Comparison of ENCODE assay signal across 8 cellular contexts in the genomic region with DNA sequence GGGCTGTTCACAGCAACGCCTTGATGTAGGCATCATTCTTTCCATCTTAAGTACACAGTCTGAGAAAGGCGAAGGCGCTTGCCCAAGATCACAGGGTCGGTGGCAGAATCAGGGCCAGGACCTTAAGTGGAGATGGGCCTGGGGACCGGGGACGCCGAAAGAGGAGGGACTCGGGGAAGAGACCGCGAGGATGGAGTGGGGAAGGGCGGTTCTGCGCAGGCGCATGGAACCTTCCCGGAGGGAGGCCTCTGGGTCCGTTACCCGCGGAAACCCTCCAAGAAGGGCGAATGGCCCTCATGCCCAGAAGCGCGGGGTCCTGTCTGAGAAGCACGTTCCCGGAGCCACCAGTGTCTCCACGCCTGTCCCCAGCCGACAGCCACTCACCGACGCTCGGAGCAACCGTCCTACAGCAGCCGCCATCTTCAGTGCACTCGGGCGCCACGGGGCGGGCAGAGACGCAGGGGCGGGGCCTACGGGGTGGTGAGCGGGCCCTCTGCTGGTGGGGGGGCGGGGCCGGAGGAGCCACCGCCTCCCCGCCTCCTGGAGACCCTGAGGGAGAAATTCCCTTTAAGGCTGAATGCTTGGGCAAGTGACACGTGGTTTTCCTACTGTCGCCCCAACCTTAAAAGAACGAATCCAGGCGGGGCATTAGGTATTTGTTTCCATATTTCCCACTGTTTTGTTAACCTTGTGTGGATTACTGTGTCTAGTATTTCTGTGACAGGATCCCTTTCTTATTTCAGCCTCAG. TPM values are rescaled to one million over a fixed set of nuclear protein-coding genes. Genes with fewer than 3 reads are reported as not detected.
DNase-seq lines count a peak whose midpoint lies in the region; ATAC-seq and TF ChIP-seq lines count a peak whose summit lies in the region.

A gene (minus strand): TSS at position 442 of the 749 bp plus-strand sequence. CDS start 22 bp downstream, at position 420.

- H3K9me2 ChIP-seq in PC-3 (replicated peaks; ENCODE audit: low read length) = no peaks in the 10 kb centered on the region

- H3F3A ChIP-seq in PC-3 (ENCODE audit: low read length, unreplicated experiment) = no peaks in the 10 kb centered on the region

- H3K9me3 ChIP-seq in PC-3 (ENCODE audit: low read length) (no peaks in the 10 kb centered on the region), esophagus (ENCODE audit: control insufficient read depth in 2 of 2, insufficient read depth in 1 of 2, low read depth in 1 of 2, low read length in 1 of 2) (no peaks in the 10 kb centered on the region), muscle layer of duodenum (ENCODE audit: control insufficient read depth in 1 of 2, low read length in 2 of 2) (no peaks in the 10 kb centered on the region)

- POLR2A ChIA-PET in PC-3 (lab: Charles Lee; ENCODE audit: unreplicated experiment) = interaction anchor here (0.7 kb wide), 1 partner anchor 436 kb away, joined by 5 read pairs; no protein-coding TSS in a partner anchor

- CTCF ChIA-PET in PC-3 (lab: Charles Lee) = no interaction called here

- H3K9ac ChIP-seq in PC-3 (ENCODE audit: low read length) = peak within 1 kb of the TSS; percentile 85

- peaks cover 45% of the 10 kb centered on the region for H3K79me2 ChIP-seq in PC-3 (ENCODE audit: low read length)

- BruUV-seq in PC-3 (replicated peaks; lab: Mats Ljungman, UMichigan) = TSS peak; percentile 90

- peak within 1 kb of the TSS; percentile 87 for H3K4me2 ChIP-seq in PC-3 (ENCODE audit: low read length)

- 0% methylated on average over 42 to 45 of the region's 45 CpGs for WGBS in esophagus, 2 donors

- intact Hi-C loops in PC-3 (cut with micrococcal nuclease) = no loop called here

- peaks cover 10% of the 10 kb centered on the region for H3K36me3 ChIP-seq in PC-3 (ENCODE audit: low read depth, low read length)
- H3K36me3 ChIP-seq in esophagus (ENCODE audit: control insufficient read depth in 2 of 2, insufficient read depth in 2 of 2, low read length in 1 of 2) = peaks cover 0 to 4% of the 10 kb centered on the region in 2 donors
- peaks cover 10 to 15% of the 10 kb centered on the region in 2 donors for H3K36me3 ChIP-seq in muscle layer of duodenum (ENCODE audit: control insufficient read depth in 1 of 2, insufficient read depth in 2 of 2, low read length in 2 of 2)

- no peaks in the 10 kb centered on the region for H4K20me1 ChIP-seq in PC-3 (ENCODE audit: low read length)

- H3K4me3 ChIP-seq in Jurkat, Clone E6-1 (ENCODE audit: low read length) = peak within 1 kb of the TSS; percentile 78
- H3K4me3 ChIP-seq in PC-3 (ENCODE audit: low read length) (peak within 1 kb of the TSS; percentile 85), esophagus (ENCODE audit: low read depth in 1 of 2, low read length in 2 of 2) (peak within 1 kb of the TSS; percentile 72 to 75), muscle layer of duodenum (ENCODE audit: low read depth in 1 of 2, low read length in 2 of 2) (peak within 1 kb of the TSS; percentile 84 to 99)

- no peak for TF ChIP-seq CTCF in PC-3 (conservative IDR thresholded peaks at IDR 0.05; ENCODE audit: low read depth, low read length)

- H3K27me3 ChIP-seq in PC-3 (ENCODE audit: low read length) = no peaks in the 10 kb centered on the region
- H3K27me3 ChIP-seq in esophagus (ENCODE audit: control insufficient read depth in 1 of 2, insufficient read depth in 2 of 2, low read length in 2 of 2) = no peaks in the 10 kb centered on the region
- no peaks in the 10 kb centered on the region for H3K27me3 ChIP-seq in muscle layer of duodenum (ENCODE audit: low read depth, low read length)

- H2AFZ ChIP-seq in PC-3 (ENCODE audit: low read length) = peak within 1 kb of the TSS; percentile 86

- DNase-seq in DMS153 treated with DMSO at 0.1 percent for 48 hours (lab: John Stamatoyannopoulos, UW; ENCODE audit: unreplicated experiment) (peak; percentile 92), PC-3 (peak; percentile 83)
- peak; percentile 82 for DNase-seq in Jurkat, Clone E6-1 (ENCODE audit: low read depth, low spot score)
- peak; percentile 95 for DNase-seq in activated T-cell treated with anti-CD3 and anti-CD28 coated beads, Interleukin-2, amount 50 U/mL, for 1 hour
- peak; percentile 90 to 91 for DNase-seq in stimulated activated CD8-positive, alpha-beta memory T cell treated with anti-CD3 and anti-CD28 coated beads, Interleukin-7, amount 100 ng/mL, for 48 hours (ENCODE audit: extremely low read depth in 1 of 2, low read depth in 1 of 2)

- ATAC-seq in GM21576 (IDR thresholded peaks at IDR 0.05; ENCODE audit: unreplicated experiment) (peak; percentile 88), PC-3 (peak; percentile 97)

- H3K27ac ChIP-seq in PC-3 (ENCODE audit: low read length) (peak within 1 kb of the TSS; percentile 39), esophagus (ENCODE audit: low read depth in 2 of 2, low read length in 1 of 2) (peak within 1 kb of the TSS; percentile 85 to 96), muscle layer of duodenum (ENCODE audit: low read length) (peak within 1 kb of the TSS; percentile 87)

- H3K4me1 ChIP-seq in PC-3 (ENCODE audit: insufficient read depth, low read length) = peaks cover 14% of the 10 kb centered on the region; the same call in 1 of the 2 replicates
- H3K4me1 ChIP-seq in esophagus (ENCODE audit: control insufficient read depth in 2 of 2, insufficient read depth in 2 of 2, low read length in 1 of 2) = peaks cover 2 to 4% of the 10 kb centered on the region in 2 donors
- H3K4me1 ChIP-seq in muscle layer of duodenum (ENCODE audit: control insufficient read depth in 1 of 2, insufficient read depth in 2 of 2, low read length in 2 of 2) = peaks cover 7 to 22% of the 10 kb centered on the region in 2 donors

RNA-seq across cellular contexts. Expression of the gene that starts here (rescaled TPM):
- polyA plus RNA-seq in Jurkat, Clone E6-1 (2012; ENCODE audit: insufficient read depth, insufficient read length) = 189 TPM
- 125 and 153 TPM in 2 replicates for total RNA-seq in PC-3 (2014; rRNA removed)
- polyA plus RNA-seq in esophagus = 10 to 100 TPM; 40.8 to 82.2 TPM

Comparison
In these comparisons a context has a peak if more than half of its experiments do, and no peak if none do; other contexts are left out.
1. Peak in every context shown above with its lines: DNase-seq, ATAC-seq, H3K4me3 ChIP-seq and H3K27ac ChIP-seq.
2. H3K27ac ChIP-seq: peak in every context shown above with its lines; median percentile 90 in esophagus; 87 in muscle layer of duodenum; 39 in PC-3.